ENCODE assay signal across 8 cellular contexts in the genomic region with DNA sequence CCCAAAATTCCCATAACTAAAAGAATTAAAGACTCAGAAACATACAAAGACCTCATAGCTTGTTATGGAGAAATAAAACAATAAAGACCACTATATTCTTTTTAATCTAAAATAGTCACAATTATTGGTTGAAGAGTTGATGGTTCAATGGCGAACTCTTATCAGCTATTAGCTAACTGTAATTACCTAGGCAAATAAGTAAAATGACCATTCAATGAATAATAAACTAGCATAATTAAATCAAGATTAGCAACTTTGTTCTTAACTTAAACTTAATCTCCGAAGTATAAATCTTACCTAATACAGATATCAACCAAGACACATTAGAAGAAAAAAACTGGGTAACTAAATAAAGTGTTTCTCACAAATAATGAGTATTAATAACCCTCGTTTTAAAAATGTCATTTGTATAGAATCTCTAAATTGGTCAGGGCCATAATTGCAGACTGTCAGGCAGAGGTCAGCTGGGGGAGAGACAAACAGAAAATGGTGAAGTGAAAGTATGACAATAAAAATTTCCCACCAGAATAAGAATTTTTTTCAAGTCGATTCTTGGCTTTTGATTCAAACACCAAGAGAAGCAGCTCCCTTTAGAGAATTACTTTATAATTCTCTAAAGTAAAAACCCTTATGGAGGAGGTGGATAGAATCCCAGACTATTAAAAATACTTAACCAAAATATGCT. TPM values are rescaled to one million over a fixed set of nuclear protein-coding genes. Genes with fewer than 3 reads are reported as not detected.
A peak's percentile ranks its signal among the peaks of the same experiment; 100 is the strongest.
DNase-seq lines count a peak whose midpoint lies in the region; ATAC-seq and TF ChIP-seq lines count a peak whose summit lies in the region.

No MANE protein-coding gene starts in this region.

- H3K4me3 ChIP-seq in left ventricle myocardium inferior (peak overlapping the region; percentile 97), astrocyte of the cerebellum (ENCODE audit: low read depth, low read length) (peak overlapping the region; percentile 61), uterus (peak overlapping the region; percentile 70 to 83)

- DNase-seq in left ventricle myocardium inferior (no peak), Right ventricle myocardium inferior (ENCODE audit: missing footprints) (no peak), astrocyte of the cerebellum (ENCODE audit: low read depth) (no peak), medulla oblongata (ENCODE audit: extremely low spot score) (peak; percentile 31), uterus (no peak), DMS153 treated with DMSO at 0.1 percent for 48 hours (lab: John Stamatoyannopoulos, UW; ENCODE audit: unreplicated experiment) (no peak)
- no peak for DNase-seq in stimulated activated naive CD4-positive, alpha-beta T cell treated with Interleukin-2 at 50 U/mL for 16 hours (lab: John Stamatoyannopoulos, UW)

- H3K27me3 ChIP-seq in left ventricle myocardium inferior (ENCODE audit: low read depth) (no peaks in the 10 kb centered on the region), uterus (no peaks in the 10 kb centered on the region)

- peaks cover 18% of the 10 kb centered on the region for H3K36me3 ChIP-seq in left ventricle myocardium inferior
- no peaks in the 10 kb centered on the region for H3K36me3 ChIP-seq in uterus

- intact Hi-C loops in left ventricle myocardium inferior (cut with micrococcal nuclease) = loop anchor here (5.0 kb wide), 1 partner anchor 105 kb away; no protein-coding TSS in a partner anchor
- intact Hi-C loops in Right ventricle myocardium inferior (cut with DNase I) = loop anchor here (5.0 kb wide), 1 partner anchor 100 kb away; no protein-coding TSS in a partner anchor
- intact Hi-C loops in uterus (cut with DNase I; ENCODE audit: low total_unique reads) = loop anchor here (5.0 kb wide), 1 partner anchor 40 kb away; no protein-coding TSS in a partner anchor

- H3K4me1 ChIP-seq in left ventricle myocardium inferior (peaks cover 81% of the 10 kb centered on the region), uterus (no peaks in the 10 kb centered on the region)

- no peak for ATAC-seq in Right ventricle myocardium inferior
- ATAC-seq in HG02981 (IDR thresholded peaks at IDR 0.05; ENCODE audit: unreplicated experiment) = no peak

- TF ChIP-seq POLR2A in uterus (IDR thresholded peaks at IDR 0.05) = no peak

- peak overlapping the region; percentile 99 for H3K27ac ChIP-seq in left ventricle myocardium inferior (replicated peaks)
- H3K27ac ChIP-seq in uterus = peak overlapping the region; percentile 95 to 99

- no peak for TF ChIP-seq CTCF in left ventricle myocardium inferior (IDR thresholded peaks at IDR 0.05; ENCODE audit: borderline replicate concordance)
- TF ChIP-seq CTCF in astrocyte of the cerebellum (IDR thresholded peaks at IDR 0.05; ENCODE audit: low read depth, low read length, missing control alignments) = no peak
- TF ChIP-seq CTCF in uterus (IDR thresholded peaks at IDR 0.05) = no peak

- in situ Hi-C loops in astrocyte of the cerebellum (cut with HindIII; ENCODE audit: low sequenced_read_pairs) = no loop called here

- H3K9me3 ChIP-seq in left ventricle myocardium inferior (replicated peaks) = no peaks in the 10 kb centered on the region
- H3K9me3 ChIP-seq in uterus = no peaks in the 10 kb centered on the region

RNA-seq across cellular contexts. Expression of gene FKBP5, which starts 1.7 kb away (rescaled TPM):
- total RNA-seq in left ventricle myocardium inferior (101 TPM), Right ventricle myocardium inferior (101 TPM), uterus (100 to 1,000 TPM in 2 of 4 donors, 10 to 100 TPM in 2; 35.1 to 197 (median 84.5) TPM)

RNA-seq across cellular contexts. Expression of gene ARMC12, which starts 49.8 kb away (rescaled TPM):
- total RNA-seq in left ventricle myocardium inferior (not detected), Right ventricle myocardium inferior (not detected), uterus (1 to 10 TPM in 2 of 4 donors, not detected in 2; 1.6 TPM)
